In genomic region chr2:43605079-43605655, GRCh38 we compare ENCODE assay signal across 1 cellular context.
TF ChIP-seq lines count a peak whose summit lies in the region.

No MANE protein-coding gene starts in this region.

TF ChIP-seq in HCT116, 20 proteins besides CTCF, POLR2A, EP300 and RAD21:
- TF ChIP-seq POLR2AphosphoS5 (IDR thresholded peaks at IDR 0.05; ENCODE audit: low read depth, low read length) = no peak
- TF ChIP-seq ELF1 (IDR thresholded peaks at IDR 0.05; ENCODE audit: borderline replicate concordance, low read depth) = no peak
- no peak for TF ChIP-seq EZH2 (IDR thresholded peaks at IDR 0.05)
- no peak for TF ChIP-seq ZNF274 (IDR thresholded peaks at IDR 0.05; ENCODE audit: low read depth, low read length)
- TF ChIP-seq JUND (IDR thresholded peaks at IDR 0.05) = no peak
- TF ChIP-seq FOSL1 (IDR thresholded peaks at IDR 0.05; ENCODE audit: low read depth) = no peak
- no peak for TF ChIP-seq ZFX (IDR thresholded peaks at IDR 0.05)
- TF ChIP-seq ZBTB33 (IDR thresholded peaks at IDR 0.05; ENCODE audit: extremely low read depth, insufficient replicate concordance, low read length) = no peak
